16 cellular contexts compared by ENCODE assay signal in the genomic region with DNA sequence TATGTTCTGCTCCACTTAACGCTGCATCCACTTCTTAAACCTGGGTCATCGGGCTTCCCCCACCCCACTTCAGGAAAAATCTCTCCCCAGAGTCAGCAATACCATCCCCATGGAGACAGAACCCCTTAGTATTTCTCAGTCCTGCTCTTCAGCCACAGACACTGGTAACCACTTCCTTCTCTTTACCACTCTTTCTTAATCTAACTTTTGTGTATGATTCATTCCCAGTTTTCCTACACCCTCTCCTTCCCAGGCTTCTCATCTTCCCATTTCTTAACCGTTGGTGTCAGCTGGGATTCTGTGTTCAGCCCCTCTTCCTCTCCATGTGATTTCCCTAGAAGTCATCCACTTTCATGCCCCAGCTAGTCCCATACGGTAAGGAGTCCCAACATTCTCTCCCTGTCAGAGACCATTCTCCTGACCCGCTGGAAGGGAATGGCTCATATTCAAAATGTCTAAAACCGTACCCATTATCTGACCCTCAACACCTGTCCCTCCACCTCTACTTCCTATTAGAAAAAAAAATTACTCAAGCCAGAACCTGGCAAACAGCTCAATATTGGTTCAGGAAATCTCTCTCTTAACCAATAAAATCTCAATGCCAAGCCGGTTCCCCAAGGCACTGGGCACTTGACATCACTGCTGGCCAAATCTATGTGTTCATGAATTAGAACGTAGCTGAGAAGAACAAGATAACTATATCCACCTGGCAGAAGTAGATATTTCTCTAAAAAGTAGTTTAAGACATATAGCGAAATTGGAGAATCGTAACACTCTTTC.
DNase-seq lines count a peak whose midpoint lies in the region; ATAC-seq and TF ChIP-seq lines count a peak whose summit lies in the region.
"Had no signal": no experiment of that assay in that cellular context is flagged by ENCODE, and none has a peak within 500 bp of the region (broad histone marks: within the 10 kb centered on the region; RNA-seq: fewer than 3 reads in every experiment).

No MANE protein-coding gene starts in this region.

- peak overlapping the region in 2 of 59 donors; percentile 4 to 8 for H3K27ac ChIP-seq in dorsolateral prefrontal cortex
- H3K27ac ChIP-seq: neural progenitor cell, suprapubic skin had no signal

- intact Hi-C loops in dorsolateral prefrontal cortex (cut with DNase I), result no loop called here

- H3K27me3 ChIP-seq in dorsolateral prefrontal cortex, result peaks cover 0 to 2% (median 0%) of the 10 kb centered on the region in 45 donors
- H3K27me3 ChIP-seq: neural progenitor cell, suprapubic skin had no signal

- DNase-seq in EL (peak; percentile 13), M059J (ENCODE audit: low read depth) (peak; percentile 55), cardiac fibroblast (ENCODE audit: low read depth in 2 of 2) (peak; percentile 26 to 62), renal cortical epithelial cell (ENCODE audit: low read depth) (peak; percentile 20), NCI-H2029 (lab: John Stamatoyannopoulos, UW) (no peak), dorsolateral prefrontal cortex (no peak)
- DNase-seq: activated CD4-positive, alpha-beta T cell treated with anti-CD3 and anti-CD28 coated beads, Interleukin-2, amount 50 U/mL, for 4 hours; activated T-cell treated with anti-CD3 and anti-CD28 coated beads, Interleukin-2, amount 50 U/mL, for 24 hours; CD4-positive, CD25-positive, alpha-beta regulatory T cell; NCI-H1105 treated with DMSO at 0.1 percent for 48 hours; NCI-H510A; stimulated activated CD4-positive, alpha-beta T cell treated with anti-CD3 and anti-CD28 coated beads, Interleukin-1b, Interleukin-23, amount 100 ng/mL, for 48 hours had no signal

- TF ChIP-seq CTCF in cardiac fibroblast (IDR thresholded peaks at IDR 0.05; ENCODE audit: low read depth, low read length) (no peak), dorsolateral prefrontal cortex (IDR thresholded peaks at IDR 0.05 in 54 of 56, conservative IDR thresholded peaks at IDR 0.05 in 2 of 56; ENCODE audit: low read depth in 1 of 56, partially characterized antibody in 56 of 56) (no peak)

- H3K4me3 ChIP-seq in cardiac fibroblast (replicated peaks in 1 of 2; ENCODE audit: low read depth in 2 of 2, low read length in 2 of 2) (no peak overlapping the region), dorsolateral prefrontal cortex (no peak overlapping the region)
- H3K4me3 ChIP-seq: neural progenitor cell, suprapubic skin had no signal

- ATAC-seq in HG02759 (IDR thresholded peaks at IDR 0.05; ENCODE audit: unreplicated experiment), result no peak
- ATAC-seq: HepG2 had no signal

Comparison
In these comparisons a context has a peak if more than half of its experiments do, and no peak if none do; other contexts are left out.
1. DNase-seq: peak in EL (single experiment), M059J (single experiment), cardiac fibroblast (2 of 2) and renal cortical epithelial cell (single experiment); none in NCI-H2029 (single experiment) and dorsolateral prefrontal cortex (0 of 10).